Comparison of ENCODE assay signal across 1 cellular context in genomic region chr17:339193-340061, GRCh38.
TF ChIP-seq lines count a peak whose summit lies in the region.

No MANE protein-coding gene starts in this region.

TF ChIP-seq in HepG2, 621 proteins besides CTCF, POLR2A, EP300 and RAD21 (continued from another document):
- TF ChIP-seq ZNF687 (CRISPR knock-in tag; IDR thresholded peaks at IDR 0.05), result peak; percentile 64
- TF ChIP-seq ZNF644 (CRISPR knock-in tag; IDR thresholded peaks at IDR 0.05; ENCODE audit: low read depth), result no peak
- no peak for TF ChIP-seq ZNF646 (CRISPR knock-in tag; IDR thresholded peaks at IDR 0.05)
- 0 out of 2 replicates have a peak, but pooled peaks have one; percentile 2 for TF ChIP-seq ZNF891 (CRISPR knock-in tag; IDR thresholded peaks at IDR 0.05)
- TF ChIP-seq PHF21A (CRISPR knock-in tag; IDR thresholded peaks at IDR 0.05), result 0 out of 2 replicates have a peak, but pooled peaks have one; percentile 22
- TF ChIP-seq BORCS8-MEF2B (CRISPR knock-in tag; IDR thresholded peaks at IDR 0.05), result no peak
- TF ChIP-seq ZNF629 (CRISPR knock-in tag; conservative IDR thresholded peaks at IDR 0.05), result 0 out of 2 replicates have a peak, but pooled peaks have one; percentile 26
- 0 out of 2 replicates have a peak, but pooled peaks have one; percentile 41 for TF ChIP-seq ZNF280D (CRISPR knock-in tag; IDR thresholded peaks at IDR 0.05)
- no peak for TF ChIP-seq ZNF446 (CRISPR knock-in tag; IDR thresholded peaks at IDR 0.05)
- 0 out of 2 replicates have a peak, but pooled peaks have one; percentile 1 for TF ChIP-seq GABPB1 (CRISPR knock-in tag; IDR thresholded peaks at IDR 0.05)
- no peak for TF ChIP-seq ZKSCAN8 (CRISPR knock-in tag; IDR thresholded peaks at IDR 0.05; ENCODE audit: borderline replicate concordance)
- TF ChIP-seq NR2F1 (CRISPR knock-in tag; IDR thresholded peaks at IDR 0.05), result 0 out of 4 replicates have a peak, but pooled peaks of 1 of the 2 experiments have one; percentile 2
- TF ChIP-seq ZNF777 (CRISPR knock-in tag; IDR thresholded peaks at IDR 0.05), result peak; percentile 1; the same call in 1 of the 2 replicates
- TF ChIP-seq CENPT (CRISPR knock-in tag; IDR thresholded peaks at IDR 0.05; ENCODE audit: low read depth), result no peak
